In genomic region chr9:33923079-33923478, GRCh38 we compare ENCODE assay signal across 18 cellular contexts.
A peak's percentile ranks its signal among the peaks of the same experiment; 100 is the strongest.
DNase-seq lines count a peak whose midpoint lies in the region; ATAC-seq and TF ChIP-seq lines count a peak whose summit lies in the region.
"Had no signal": no experiment of that assay in that cellular context is flagged by ENCODE, and none has a peak within 500 bp of the region (broad histone marks: within the 10 kb centered on the region; RNA-seq: fewer than 3 reads in every experiment).

No MANE protein-coding gene starts in this region.

- H3K4me2 ChIP-seq in osteoblast (ENCODE audit: insufficient read depth, low read length) = no peak overlapping the region
- H3K4me2 ChIP-seq: BLaER1, KMS-11 had no signal

- no peak for ATAC-seq in HG03139 (IDR thresholded peaks at IDR 0.05; ENCODE audit: unreplicated experiment)

- no peaks in the 10 kb centered on the region for H3K79me2 ChIP-seq in osteoblast (ENCODE audit: insufficient read depth, low read length)

- no peak overlapping the region for H2AFZ ChIP-seq in osteoblast (ENCODE audit: low read length)

- peak overlapping the region; percentile 36 for H3K27ac Mint-ChIP-seq in chondrocyte (ENCODE audit: unreplicated experiment)
- H3K27ac Mint-ChIP-seq in T-helper 2 cell treated with Interferon-gamma antibody and Interleukin-4, amounts not matched to agents 5 μg/mL and 100 μg/mL, for 36 hours = no peak overlapping the region

- H3K4me1 ChIP-seq in osteoblast (ENCODE audit: insufficient read depth, low read length) (peaks cover 4% of the 10 kb centered on the region), esophagus muscularis mucosa (peaks cover 10 to 14% (median 12%) of the 10 kb centered on the region in 4 donors)

- H3K9me3 Mint-ChIP-seq in chondrocyte (ENCODE audit: low read depth) = no peaks in the 10 kb centered on the region
- no peaks in the 10 kb centered on the region for H3K9me3 Mint-ChIP-seq in T-helper 2 cell treated with Interferon-gamma antibody and Interleukin-4, amounts not matched to agents 5 μg/mL and 100 μg/mL, for 36 hours

- peaks cover 21% of the 10 kb centered on the region for H3K36me3 Mint-ChIP-seq in chondrocyte (ENCODE audit: low read depth)
- H3K36me3 Mint-ChIP-seq in T-helper 2 cell treated with Interferon-gamma antibody and Interleukin-4, amounts not matched to agents 5 μg/mL and 100 μg/mL, for 36 hours (ENCODE audit: low read depth) = peaks cover 52% of the 10 kb centered on the region

- TF ChIP-seq EP300 in esophagus muscularis mucosa (IDR thresholded peaks at IDR 0.05) = no peak

- H4K20me1 ChIP-seq in osteoblast (ENCODE audit: insufficient read depth, low read length) = peaks cover 11% of the 10 kb centered on the region

- TF ChIP-seq POLR2A in esophagus muscularis mucosa (IDR thresholded peaks at IDR 0.05; ENCODE audit: low read depth) = no peak

- intact Hi-C loops in esophagus muscularis mucosa (cut with DNase I) = no loop called here

- no peak for TF ChIP-seq CTCF in 22Rv1 (IDR thresholded peaks at IDR 0.05)
- TF ChIP-seq CTCF in VCaP (conservative IDR thresholded peaks at IDR 0.05) = no peak
- no peak for TF ChIP-seq CTCF in chondrocyte (IDR thresholded peaks at IDR 0.05)
- no peak for TF ChIP-seq CTCF in osteoblast (IDR thresholded peaks at IDR 0.05; ENCODE audit: extremely low read depth, low read depth, low read length)
- no peak for TF ChIP-seq CTCF in esophagus muscularis mucosa (IDR thresholded peaks at IDR 0.05)

- peaks cover 12% of the 10 kb centered on the region for H3K4me1 Mint-ChIP-seq in chondrocyte (ENCODE audit: low read depth)
- no peaks in the 10 kb centered on the region for H3K4me1 Mint-ChIP-seq in T-helper 2 cell treated with Interferon-gamma antibody and Interleukin-4, amounts not matched to agents 5 μg/mL and 100 μg/mL, for 36 hours (ENCODE audit: low read depth)

- no peaks in the 10 kb centered on the region for H3K27me3 Mint-ChIP-seq in chondrocyte (ENCODE audit: low read depth)
- H3K27me3 Mint-ChIP-seq in T-helper 2 cell treated with Interferon-gamma antibody and Interleukin-4, amounts not matched to agents 5 μg/mL and 100 μg/mL, for 36 hours (ENCODE audit: low read depth) = no peaks in the 10 kb centered on the region
- H3K27me3 Mint-ChIP-seq: CD4-positive, alpha-beta memory T cell had no signal

- H3K4me3 Mint-ChIP-seq in chondrocyte (ENCODE audit: unreplicated experiment) = no peak overlapping the region
- no peak overlapping the region for H3K4me3 Mint-ChIP-seq in T-helper 2 cell treated with Interferon-gamma antibody and Interleukin-4, amounts not matched to agents 5 μg/mL and 100 μg/mL, for 36 hours
- H3K4me3 Mint-ChIP-seq: CD4-positive, alpha-beta memory T cell had no signal

- DNase-seq in chondrocyte (ENCODE audit: low spot score) (no peak), osteoblast (ENCODE audit: insufficient read length, low spot score, missing footprints) (peak; percentile 62), esophagus muscularis mucosa (ENCODE audit: extremely low spot score) (no peak)
- DNase-seq in T-helper 2 cell treated with Interferon-gamma antibody and Interleukin-4, amounts not matched to agents 5 μg/mL and 100 μg/mL, for 36 hours (ENCODE audit: low spot score) = no peak
- DNase-seq: Calu3; CD4-positive, alpha-beta memory T cell; GF-D8; MV-4-11; NCI-H1694 treated with DMSO at 0.1 percent for 48 hours; NCI-H510A treated with DMSO at 0.1 percent for 48 hours; NCI-H82; OCI-M1; SHP77 had no signal

- no peaks in the 10 kb centered on the region for H3K9me3 ChIP-seq in osteoblast (ENCODE audit: low read depth, low read length)
- H3K9me3 ChIP-seq in esophagus muscularis mucosa = no peaks in the 10 kb centered on the region
- H3K9me3 ChIP-seq: BLaER1 had no signal

- H3K36me3 ChIP-seq in osteoblast (ENCODE audit: insufficient read depth, low read length) = peaks cover 91% of the 10 kb centered on the region
- H3K36me3 ChIP-seq in esophagus muscularis mucosa = peaks cover 52 to 95% (median 86%) of the 10 kb centered on the region in 4 donors

- WGBS in esophagus muscularis mucosa = 100% methylated on average over 4 of the region's 4 CpGs

- no peaks in the 10 kb centered on the region for H3K27me3 ChIP-seq in osteoblast (ENCODE audit: insufficient read depth, low read length)
- no peaks in the 10 kb centered on the region for H3K27me3 ChIP-seq in esophagus muscularis mucosa
- H3K27me3 ChIP-seq: BLaER1 had no signal

- H3K4me3 ChIP-seq in osteoblast (ENCODE audit: insufficient read depth, low read length) = no peak overlapping the region
- H3K4me3 ChIP-seq in esophagus muscularis mucosa = no peak overlapping the region
- H3K4me3 ChIP-seq: BLaER1 had no signal

- H3K27ac ChIP-seq in 22Rv1 (peak overlapping the region; percentile 47), VCaP (peak overlapping the region; percentile 46; the same call in 1 of the 2 replicates), osteoblast (ENCODE audit: low read depth, low read length) (no peak overlapping the region), esophagus muscularis mucosa (replicated peaks in 1 of 4) (no peak overlapping the region)
- H3K27ac ChIP-seq: BLaER1, KMS-11 had no signal

Comparison
In these comparisons a context has a peak if more than half of its experiments do, and no peak if none do; other contexts are left out.
1. H3K27ac ChIP-seq: peak in 22Rv1 (single experiment) and VCaP (single experiment); none in osteoblast (single experiment) and esophagus muscularis mucosa (0 of 4).